ENCODE assay signal across 28 cellular contexts in genomic region chr19:28598861-28599260, GRCh38.
"Had no signal": no experiment of that assay in that cellular context is flagged by ENCODE, and none has a peak within 500 bp of the region (broad histone marks: within the 10 kb centered on the region; RNA-seq: fewer than 3 reads in every experiment).

No MANE protein-coding gene starts in this region.

- H3K36me3 Mint-ChIP-seq: naive thymus-derived CD8-positive, alpha-beta T cell; neural progenitor cell; stimulated activated memory B cell treated with anti-CD40 and anti-IgM and Interleukin-4, amounts not matched to agents 10 μg/mL and 1 μg/mL and 100 μg/mL, for 72 hours had no signal

- H3K27me3 ChIP-seq: neural progenitor cell, neutrophil, right atrium auricular region, right lobe of liver, testis, thyroid gland, transverse colon, upper lobe of right lung had no signal

- ATAC-seq: left cardiac atrium; left lobe of liver; lower lobe of right lung; naive thymus-derived CD8-positive, alpha-beta T cell; right lobe of liver; stimulated activated memory B cell treated with anti-CD40 and anti-IgM and Interleukin-4, amounts not matched to agents 10 μg/mL and 1 μg/mL and 100 μg/mL, for 72 hours; stimulated activated naive CD8-positive, alpha-beta T cell treated with anti-CD3 and anti-CD28 coated beads, Interleukin-15, amount 100 ng/mL, for 72 hours; upper lobe of right lung had no signal

- H3K27ac Mint-ChIP-seq: naive thymus-derived CD8-positive, alpha-beta T cell; nephron; neural progenitor cell; progenitor cell of endocrine pancreas; stimulated activated memory B cell treated with anti-CD40 and anti-IgM and Interleukin-4, amounts not matched to agents 10 μg/mL and 1 μg/mL and 100 μg/mL, for 72 hours had no signal

- H3K9me3 Mint-ChIP-seq: neural progenitor cell had no signal

- H3K27ac ChIP-seq: lower lobe of right lung, neural progenitor cell, neutrophil, parathyroid adenoma, right atrium auricular region, right lobe of liver, testis, thyroid gland, transverse colon, upper lobe of right lung had no signal

- H3K4me3 ChIP-seq: lower lobe of right lung, neural progenitor cell, right atrium auricular region, right lobe of liver, smooth muscle cell, testis, thyroid gland, transverse colon, upper lobe of right lung had no signal

- H3K27me3 Mint-ChIP-seq: stimulated activated memory B cell treated with anti-CD40 and anti-IgM and Interleukin-4, amounts not matched to agents 10 μg/mL and 1 μg/mL and 100 μg/mL, for 72 hours; stimulated activated naive CD8-positive, alpha-beta T cell treated with anti-CD3 and anti-CD28 coated beads, Interleukin-15, amount 100 ng/mL, for 72 hours had no signal

- H3K4me1 Mint-ChIP-seq: nephron; neural progenitor cell; stimulated activated memory B cell treated with anti-CD40 and anti-IgM and Interleukin-4, amounts not matched to agents 10 μg/mL and 1 μg/mL and 100 μg/mL, for 72 hours; stimulated activated naive CD8-positive, alpha-beta T cell treated with anti-CD3 and anti-CD28 coated beads, Interleukin-15, amount 100 ng/mL, for 72 hours had no signal

- DNase-seq: hippocampal formation; kidney glomerular epithelial cell; left cardiac atrium; lower lobe of right lung; mammary epithelial cell; mesenchymal stem cell; naive thymus-derived CD8-positive, alpha-beta T cell; occipital lobe; right lobe of liver; stimulated activated CD4-positive, alpha-beta T cell treated with anti-CD3 and anti-CD28 coated beads, Interleukin-1b, Interleukin-23, amount 100 ng/mL, for 48 hours; stimulated activated CD4-positive, alpha-beta T cell treated with anti-CD3 and anti-CD28 coated beads, Interleukin-2, amount 100 ng/mL, for 48 hours; stimulated activated CD4-positive, alpha-beta T cell treated with anti-CD3 and anti-CD28 coated beads, Interleukin-4, amount 100 ng/mL, for 4 hours; stimulated activated CD8-positive, alpha-beta memory T cell treated with anti-CD3 and anti-CD28 coated beads, Interleukin-4, amount 100 ng/mL, for 48 hours; stimulated activated naive CD4-positive, alpha-beta T cell treated with Interleukin-2 at 50 U/mL for 16 hours; stimulated activated naive CD8-positive, alpha-beta T cell treated with anti-CD3 and anti-CD28 coated beads, Interleukin-15, amount 100 ng/mL, for 72 hours; testis; thyroid gland; transverse colon; upper lobe of right lung had no signal

- H3K4me1 ChIP-seq: lower lobe of right lung, parathyroid adenoma, right atrium auricular region, right lobe of liver, testis, thyroid gland, transverse colon, upper lobe of right lung had no signal

- H3K36me3 ChIP-seq: lower lobe of right lung, neural progenitor cell, neutrophil, right atrium auricular region, right lobe of liver, thyroid gland, transverse colon, upper lobe of right lung had no signal

- H3K9me3 ChIP-seq: lower lobe of right lung, neutrophil, right atrium auricular region, right lobe of liver, testis, thyroid gland, transverse colon, upper lobe of right lung had no signal

- H3K4me3 Mint-ChIP-seq: naive thymus-derived CD8-positive, alpha-beta T cell; nephron; neural progenitor cell; stimulated activated memory B cell treated with anti-CD40 and anti-IgM and Interleukin-4, amounts not matched to agents 10 μg/mL and 1 μg/mL and 100 μg/mL, for 72 hours; stimulated activated naive CD8-positive, alpha-beta T cell treated with anti-CD3 and anti-CD28 coated beads, Interleukin-15, amount 100 ng/mL, for 72 hours had no signal
